12 cellular contexts compared by ENCODE assay signal in the genomic region with DNA sequence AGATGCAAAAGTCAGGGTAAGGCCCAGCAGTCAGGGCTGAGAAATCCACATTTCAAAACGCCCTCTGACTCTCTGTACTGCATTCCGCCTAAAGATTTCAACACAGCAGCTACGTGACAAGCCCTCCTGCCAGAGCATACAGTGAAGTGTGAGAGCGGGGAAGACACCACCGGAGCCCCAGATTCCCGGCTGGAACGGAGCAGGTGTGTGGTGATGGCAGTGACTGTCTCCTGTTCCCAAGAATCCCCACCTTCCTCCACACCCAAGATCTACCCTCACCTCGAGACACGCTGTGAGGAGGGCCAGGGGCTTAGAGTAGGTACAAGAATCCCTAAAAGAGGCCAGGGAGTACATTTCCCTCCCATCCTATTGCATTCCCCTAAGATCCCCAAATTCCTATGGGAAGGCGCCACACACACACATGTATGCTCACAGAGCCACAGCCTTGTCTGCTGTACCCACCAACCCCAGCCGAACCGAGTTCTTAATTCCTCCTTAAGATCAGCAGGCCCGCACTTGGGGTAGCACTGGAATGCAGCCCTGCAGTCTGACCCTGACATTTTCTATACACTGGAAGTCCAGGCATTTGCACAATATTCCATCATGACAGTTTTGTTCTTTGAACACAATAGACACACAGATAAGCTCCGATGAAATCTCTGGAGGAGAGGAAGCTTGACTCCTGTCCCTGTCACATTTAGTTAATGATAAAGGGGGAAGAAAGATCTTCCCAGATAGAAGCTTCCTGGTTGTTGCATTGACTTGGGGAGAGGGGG.
DNase-seq lines count a peak whose midpoint lies in the region; ATAC-seq and TF ChIP-seq lines count a peak whose summit lies in the region.
"Had no signal": no experiment of that assay in that cellular context is flagged by ENCODE, and none has a peak within 500 bp of the region (broad histone marks: within the 10 kb centered on the region; RNA-seq: fewer than 3 reads in every experiment).

No MANE protein-coding gene starts in this region.

- H3K4me3 ChIP-seq in CD8-positive, alpha-beta memory T cell (ENCODE audit: low read length): no peak overlapping the region
- H3K4me3 ChIP-seq in fibroblast of mammary gland (ENCODE audit: control insufficient read depth, low read depth, low read length): no peak overlapping the region
- H3K4me3 ChIP-seq in neutrophil (ENCODE audit: low read depth in 1 of 2, low read length in 1 of 2): peak overlapping the region; percentile 44 to 45

- peaks cover 14% of the 10 kb centered on the region for H3K36me3 ChIP-seq in CD8-positive, alpha-beta memory T cell (ENCODE audit: insufficient read depth, low read length)
- H3K36me3 ChIP-seq in neutrophil: peaks cover 16% of the 10 kb centered on the region

- H3K4me3 Mint-ChIP-seq in CD8-positive, alpha-beta memory T cell: peak overlapping the region in 6 of 7 donors; percentile 42 to 82 (median 49)
- H3K4me3 Mint-ChIP-seq: stimulated activated memory B cell treated with anti-CD40 and anti-IgM and Interleukin-4, amounts not matched to agents 10 μg/mL and 1 μg/mL and 100 μg/mL, for 72 hours had no signal

- peaks cover 77 to 92% (median 87%) of the 10 kb centered on the region in 3 donors for H3K4me1 Mint-ChIP-seq in CD8-positive, alpha-beta memory T cell

- no peak for TF ChIP-seq CTCF in RWPE1 (conservative IDR thresholded peaks at IDR 0.05; ENCODE audit: low read depth)
- no peak for TF ChIP-seq CTCF in fibroblast of mammary gland (conservative IDR thresholded peaks at IDR 0.05; ENCODE audit: control insufficient read depth, insufficient read depth, low read depth, low read length)
- TF ChIP-seq CTCF in neutrophil (IDR thresholded peaks at IDR 0.05): no peak

- H3K9me3 Mint-ChIP-seq in CD8-positive, alpha-beta memory T cell: no peaks in the 10 kb centered on the region
- H3K9me3 Mint-ChIP-seq: stimulated activated memory B cell treated with anti-CD40 and anti-IgM and Interleukin-4, amounts not matched to agents 10 μg/mL and 1 μg/mL and 100 μg/mL, for 72 hours had no signal

- peak overlapping the region; percentile 29 to 89 (median 58) for H3K27ac Mint-ChIP-seq in CD8-positive, alpha-beta memory T cell

- H3K36me3 Mint-ChIP-seq in CD8-positive, alpha-beta memory T cell: peaks cover 9 to 24% (median 14%) of the 10 kb centered on the region in 3 donors

- ATAC-seq in GM18870 (IDR thresholded peaks at IDR 0.05; ENCODE audit: unreplicated experiment): no peak
- no peak for ATAC-seq in GM18858 (IDR thresholded peaks at IDR 0.05; ENCODE audit: unreplicated experiment)
- ATAC-seq in HG02798 (IDR thresholded peaks at IDR 0.05; ENCODE audit: poor library complexity, unreplicated experiment): no peak
- ATAC-seq in GM18868 (IDR thresholded peaks at IDR 0.05; ENCODE audit: unreplicated experiment): no peak

- CTCF ChIA-PET in CD8-positive, alpha-beta memory T cell (lab: Charles Lee): interaction anchor here (1.7 kb wide), 1 partner anchor 11 kb away, joined by 3 read pairs; no protein-coding TSS in a partner anchor
- CTCF ChIA-PET in RWPE1 (lab: Yijun Ruan, JAX): interaction anchor here (0.6 to 0.8 kb wide), 2 partner anchors 68 to 312 kb away, joined by 3 read pairs; no protein-coding TSS in a partner anchor

- no peak for DNase-seq in CD8-positive, alpha-beta memory T cell
- DNase-seq in RWPE1 (ENCODE audit: low spot score) (no peak), fibroblast of mammary gland (ENCODE audit: low read depth) (peak; percentile 33)
- DNase-seq: DMS53, NCI-H1694 had no signal

- H3K27me3 ChIP-seq in CD8-positive, alpha-beta memory T cell (ENCODE audit: insufficient read depth, low read length, poor library complexity, severe bottlenecking): no peaks in the 10 kb centered on the region
- no peaks in the 10 kb centered on the region for H3K27me3 ChIP-seq in neutrophil

- H3K9me3 ChIP-seq in CD8-positive, alpha-beta memory T cell (ENCODE audit: low read length): no peaks in the 10 kb centered on the region
- no peaks in the 10 kb centered on the region for H3K9me3 ChIP-seq in neutrophil

- H3K27me3 Mint-ChIP-seq in CD8-positive, alpha-beta memory T cell: no peaks in the 10 kb centered on the region
- H3K27me3 Mint-ChIP-seq: stimulated activated memory B cell treated with anti-CD40 and anti-IgM and Interleukin-4, amounts not matched to agents 10 μg/mL and 1 μg/mL and 100 μg/mL, for 72 hours had no signal

- peaks cover 69% of the 10 kb centered on the region for H3K4me1 ChIP-seq in CD8-positive, alpha-beta memory T cell (ENCODE audit: insufficient read depth, low read length)
- peaks cover 41 to 44% of the 10 kb centered on the region in 2 experiments for H3K4me1 ChIP-seq in neutrophil (ENCODE audit: control insufficient read depth in 1 of 2, insufficient read depth in 1 of 2, low read depth in 1 of 2, low read length in 1 of 2)

- H3K27ac ChIP-seq in CD8-positive, alpha-beta memory T cell (ENCODE audit: low read depth, low read length): no peak overlapping the region
- H3K27ac ChIP-seq in RWPE1 (0 out of 2 replicates have a peak overlapping the region, but pooled peaks have one; percentile 1), neutrophil (peak overlapping the region; percentile 77)
- H3K27ac ChIP-seq: HL-60 had no signal

- POLR2A ChIA-PET in CD8-positive, alpha-beta memory T cell (lab: Charles Lee): no interaction called here
- POLR2A ChIA-PET in RWPE1 (lab: Yijun Ruan, JAX; ENCODE audit: low non-redundant PET): no interaction called here

Comparison
In these comparisons a context has a peak if more than half of its experiments do, and no peak if none do; other contexts are left out.
1. H3K4me3 ChIP-seq: peak in neutrophil (2 of 2); none in CD8-positive, alpha-beta memory T cell (single experiment) and fibroblast of mammary gland (single experiment).